In the genomic region with DNA sequence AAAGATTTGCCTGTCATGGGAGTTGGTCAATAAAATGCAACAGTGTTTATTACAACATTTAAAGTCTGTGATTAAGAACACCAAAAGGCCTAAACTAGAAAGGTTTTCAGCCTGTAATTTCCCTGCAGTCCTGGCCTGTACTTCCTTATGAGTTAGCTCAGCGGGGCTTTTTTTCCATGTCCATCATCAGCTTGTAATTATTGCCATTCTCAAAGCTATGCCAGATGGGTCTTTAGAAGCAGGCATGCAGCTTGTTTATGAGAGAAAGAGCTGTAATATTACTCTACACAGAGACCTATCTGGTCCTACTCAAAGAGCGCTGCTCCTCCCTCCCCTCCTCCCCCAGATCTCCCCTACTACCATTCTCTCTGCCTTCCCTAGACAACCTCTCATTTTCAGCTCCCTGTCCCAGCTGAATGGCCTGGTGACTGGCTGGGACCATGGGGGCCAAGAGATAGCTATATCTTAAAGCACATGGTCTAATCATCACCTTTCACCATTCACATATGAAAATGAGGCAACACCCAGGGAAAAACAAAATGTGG, we compare ENCODE assay signal across 22 cellular contexts.
A peak's percentile ranks its signal among the peaks of the same experiment; 100 is the strongest.
DNase-seq lines count a peak whose midpoint lies in the region; ATAC-seq, FAIRE-seq and TF ChIP-seq lines count a peak whose summit lies in the region.
"Had no signal": no experiment of that assay in that cellular context is flagged by ENCODE, and none has a peak within 500 bp of the region (broad histone marks: within the 10 kb centered on the region; RNA-seq: fewer than 3 reads in every experiment).

No MANE protein-coding gene starts in this region.

- FAIRE-seq in HTR-8/SVneo (lab: Jason Lieb, UNC), result peak; percentile 84

- peaks cover 48% of the 10 kb centered on the region for H3K4me1 Mint-ChIP-seq in neural progenitor cell
- H3K4me1 Mint-ChIP-seq in stimulated activated effector memory CD8-positive, alpha-beta T cell treated with anti-CD3 and anti-CD28 coated beads, Interleukin-12 subunit alpha, Interleukin-12 subunit beta, amount 100 ng/mL, for 72 hours, result no peaks in the 10 kb centered on the region
- H3K4me1 Mint-ChIP-seq: naive B cell had no signal

- H3K36me3 Mint-ChIP-seq in neural progenitor cell, result peaks cover 3% of the 10 kb centered on the region
- no peaks in the 10 kb centered on the region for H3K36me3 Mint-ChIP-seq in stimulated activated effector memory CD8-positive, alpha-beta T cell treated with anti-CD3 and anti-CD28 coated beads, Interleukin-12 subunit alpha, Interleukin-12 subunit beta, amount 100 ng/mL, for 72 hours
- H3K36me3 Mint-ChIP-seq: activated naive CD8-positive, alpha-beta T cell treated with anti-CD3 and anti-CD28 coated beads for 36 hours; naive B cell had no signal

- peak overlapping the region; percentile 65 for H3K27ac Mint-ChIP-seq in neural progenitor cell
- H3K27ac Mint-ChIP-seq in stimulated activated effector memory CD8-positive, alpha-beta T cell treated with anti-CD3 and anti-CD28 coated beads, Interleukin-12 subunit alpha, Interleukin-12 subunit beta, amount 100 ng/mL, for 72 hours, result no peak overlapping the region
- H3K27ac Mint-ChIP-seq: activated naive CD8-positive, alpha-beta T cell treated with anti-CD3 and anti-CD28 coated beads for 36 hours; CD4-positive, alpha-beta T cell; effector memory CD8-positive, alpha-beta T cell had no signal

- no peaks in the 10 kb centered on the region for H3F3A ChIP-seq in neural progenitor cell (ENCODE audit: low read depth)

- H3K4me3 Mint-ChIP-seq in neural progenitor cell, result no peak overlapping the region
- no peak overlapping the region for H3K4me3 Mint-ChIP-seq in stimulated activated effector memory CD8-positive, alpha-beta T cell treated with anti-CD3 and anti-CD28 coated beads, Interleukin-12 subunit alpha, Interleukin-12 subunit beta, amount 100 ng/mL, for 72 hours
- H3K4me3 Mint-ChIP-seq: activated naive CD8-positive, alpha-beta T cell treated with anti-CD3 and anti-CD28 coated beads for 36 hours; CD4-positive, alpha-beta T cell; effector memory CD8-positive, alpha-beta T cell; H9; naive B cell had no signal

- no peaks in the 10 kb centered on the region for H3K27me3 Mint-ChIP-seq in neural progenitor cell (ENCODE audit: insufficient read depth, low read depth)
- H3K27me3 Mint-ChIP-seq: activated naive CD8-positive, alpha-beta T cell treated with anti-CD3 and anti-CD28 coated beads for 36 hours had no signal

- WGBS in ectodermal cell, 2 experiments, result 87 to 96% methylated on average over 2 of the region's 2 CpGs

- H3K9me3 ChIP-seq in ectodermal cell (ENCODE audit: control insufficient read depth, low read length), result no peaks in the 10 kb centered on the region
- no peaks in the 10 kb centered on the region for H3K9me3 ChIP-seq in neural progenitor cell (ENCODE audit: low read depth)
- H3K9me3 ChIP-seq: SK-N-SH had no signal

- H3K79me2 ChIP-seq in neural progenitor cell (ENCODE audit: low read depth), result no peaks in the 10 kb centered on the region
- H3K79me2 ChIP-seq: parathyroid adenoma had no signal

- no peak for ATAC-seq in stimulated activated effector memory CD8-positive, alpha-beta T cell treated with anti-CD3 and anti-CD28 coated beads, Interleukin-12 subunit alpha, Interleukin-12 subunit beta, amount 100 ng/mL, for 72 hours
- ATAC-seq: effector memory CD8-positive, alpha-beta T cell had no signal

- H3K4me3 ChIP-seq in ectodermal cell (ENCODE audit: insufficient read depth, low read depth, low read length), result no peak overlapping the region
- no peak overlapping the region for H3K4me3 ChIP-seq in neural progenitor cell

- no peak overlapping the region for H2AFZ ChIP-seq in neural progenitor cell (replicated peaks)
- H2AFZ ChIP-seq: parathyroid adenoma had no signal

- H3K27me3 ChIP-seq in ectodermal cell (ENCODE audit: control insufficient read depth, insufficient read depth, low read length, poor library complexity, severe bottlenecking), result no peaks in the 10 kb centered on the region
- no peaks in the 10 kb centered on the region for H3K27me3 ChIP-seq in neural progenitor cell

- H3K36me3 ChIP-seq in ectodermal cell (ENCODE audit: control insufficient read depth, insufficient read depth, low read length) (no peaks in the 10 kb centered on the region), neural progenitor cell (no peaks in the 10 kb centered on the region)

- no peak overlapping the region for H3K9ac ChIP-seq in neural progenitor cell
- H3K9ac ChIP-seq: parathyroid adenoma, SK-N-SH had no signal

- no peak for TF ChIP-seq CTCF in neural progenitor cell (IDR thresholded peaks at IDR 0.05)

- H3K9me3 Mint-ChIP-seq in neural progenitor cell, result no peaks in the 10 kb centered on the region
- no peaks in the 10 kb centered on the region for H3K9me3 Mint-ChIP-seq in stimulated activated effector memory CD8-positive, alpha-beta T cell treated with anti-CD3 and anti-CD28 coated beads, Interleukin-12 subunit alpha, Interleukin-12 subunit beta, amount 100 ng/mL, for 72 hours
- H3K9me3 Mint-ChIP-seq: activated naive CD8-positive, alpha-beta T cell treated with anti-CD3 and anti-CD28 coated beads for 36 hours; CD4-positive, alpha-beta T cell; effector memory CD8-positive, alpha-beta T cell; H9; naive B cell had no signal

- DNase-seq in DMS 273 treated with DMSO at 0.1 percent for 48 hours (lab: John Stamatoyannopoulos, UW) (peak; percentile 85), HTR-8/SVneo (ENCODE audit: insufficient read length, low spot score) (no peak), neural progenitor cell (ENCODE audit: low spot score) (no peak), epidermal melanocyte (ENCODE audit: insufficient read length, low spot score) (no peak)
- DNase-seq in stimulated activated effector memory CD8-positive, alpha-beta T cell treated with anti-CD3 and anti-CD28 coated beads, Interleukin-12 subunit alpha, Interleukin-12 subunit beta, amount 100 ng/mL, for 72 hours (ENCODE audit: low spot score in 2 of 2), result no peak
- DNase-seq in effector CD8-positive, alpha-beta T cell (lab: John Stamatoyannopoulos, UW), result no peak
- DNase-seq: activated CD4-positive, alpha-beta T cell treated with anti-CD3 and anti-CD28 coated beads, Interleukin-2, amount 50 U/mL, for 4 hours; activated CD8-positive, alpha-beta memory T cell treated with anti-CD3 and anti-CD28 coated beads, Interleukin-2, amount 50 U/mL, for 48 hours; activated naive CD8-positive, alpha-beta T cell treated with anti-CD3 and anti-CD28 coated beads for 36 hours; CD4-positive, alpha-beta T cell; DMS153; effector memory CD8-positive, alpha-beta T cell; GF-D8; H9; kidney glomerular epithelial cell; naive B cell; NCI-H2029; NCI-H510A; SK-N-SH; T-helper 2 cell had no signal

- no peaks in the 10 kb centered on the region for H4K20me1 ChIP-seq in neural progenitor cell (ENCODE audit: low read depth)

- H3K27ac ChIP-seq in ectodermal cell (ENCODE audit: insufficient read depth, low read depth, low read length, poor library complexity, severe bottlenecking) (peak overlapping the region; percentile 50), neural progenitor cell (no peak overlapping the region)
- H3K27ac ChIP-seq: parathyroid adenoma had no signal

- H3K4me2 ChIP-seq in neural progenitor cell, result no peak overlapping the region
- H3K4me2 ChIP-seq: SK-N-SH had no signal

- peaks cover 15% of the 10 kb centered on the region for H3K4me1 ChIP-seq in ectodermal cell (ENCODE audit: control insufficient read depth, insufficient read depth, low read length)
- peaks cover 4% of the 10 kb centered on the region for H3K4me1 ChIP-seq in neural progenitor cell
- H3K4me1 ChIP-seq: parathyroid adenoma had no signal
